11 cellular contexts compared by ENCODE assay signal in the genomic region with DNA sequence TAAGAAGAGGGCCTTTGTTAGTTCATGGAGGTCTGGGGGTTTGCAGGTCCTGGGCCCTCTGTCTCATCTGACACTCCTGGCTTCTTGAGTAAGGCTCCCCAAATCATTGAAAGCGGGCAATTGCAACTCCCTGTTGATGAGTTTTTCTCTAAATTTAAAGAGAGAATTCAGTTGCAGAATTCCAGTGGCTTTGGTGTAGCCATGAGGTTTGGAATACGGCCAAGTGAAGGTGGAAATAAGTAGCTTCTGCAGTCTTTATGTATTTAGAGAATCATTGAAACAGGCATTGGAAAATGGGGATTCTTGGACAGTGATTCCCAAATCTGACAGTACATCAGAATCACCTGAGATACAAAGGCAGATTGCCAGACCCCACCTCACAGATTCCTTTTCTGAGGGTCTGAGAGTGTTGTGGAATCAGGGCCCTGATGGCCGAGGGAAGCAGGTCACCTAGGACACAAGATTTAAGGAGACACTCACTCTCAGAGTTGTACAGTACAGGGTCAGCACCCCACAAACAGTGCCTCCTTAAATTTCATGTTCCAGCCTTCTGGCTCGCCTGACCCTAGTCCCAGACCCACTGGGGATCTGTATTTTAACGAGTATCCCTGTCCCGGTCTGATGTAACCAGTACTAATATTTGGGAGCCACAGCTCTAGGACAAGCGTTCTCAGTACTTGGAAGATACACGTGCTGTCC. TPM values are rescaled to one million over a fixed set of nuclear protein-coding genes. Genes with fewer than 3 reads are reported as not detected.
DNase-seq lines count a peak whose midpoint lies in the region; ATAC-seq and TF ChIP-seq lines count a peak whose summit lies in the region.
"Had no signal": no experiment of that assay in that cellular context is flagged by ENCODE, and none has a peak within 500 bp of the region (broad histone marks: within the 10 kb centered on the region; RNA-seq: fewer than 3 reads in every experiment).

No MANE protein-coding gene starts in this region.

- H3K4me1 ChIP-seq in PC-3 (ENCODE audit: insufficient read depth, low read length) = peaks cover 40% of the 10 kb centered on the region

- H3K27me3 ChIP-seq in PC-3 (ENCODE audit: low read length) = no peaks in the 10 kb centered on the region

- H3K27ac Mint-ChIP-seq in dendritic cell treated with granulocyte-macrophage colony-stimulating factor and Interleukin-4, amounts not matched to agents 40 ng/mL and 50 ng/mL, for 4 days = peak overlapping the region; percentile 88
- peak overlapping the region; percentile 14 for H3K27ac Mint-ChIP-seq in mesothelial cell of epicardium

- H3K9me2 ChIP-seq in PC-3 (replicated peaks; ENCODE audit: low read length) = no peaks in the 10 kb centered on the region

- no peaks in the 10 kb centered on the region for H3K79me2 ChIP-seq in PC-3 (ENCODE audit: low read length)

- H4K20me1 ChIP-seq in PC-3 (ENCODE audit: low read length) = no peaks in the 10 kb centered on the region

- no peak overlapping the region for H3K4me2 ChIP-seq in PC-3 (ENCODE audit: low read length)

- no peaks in the 10 kb centered on the region for H3K27me3 Mint-ChIP-seq in dendritic cell treated with granulocyte-macrophage colony-stimulating factor and Interleukin-4, amounts not matched to agents 40 ng/mL and 50 ng/mL, for 4 days
- no peaks in the 10 kb centered on the region for H3K27me3 Mint-ChIP-seq in mesothelial cell of epicardium (ENCODE audit: low read depth)

- no peak overlapping the region for H3K4me3 ChIP-seq in PC-3 (ENCODE audit: low read length)

- H3F3A ChIP-seq in PC-3 (ENCODE audit: low read length, unreplicated experiment) = no peaks in the 10 kb centered on the region

- no TSS peak for BruUV-seq in PC-3 (replicated peaks; lab: Mats Ljungman, UMichigan)

- DNase-seq in PC-3 = peak; percentile 19
- DNase-seq in mesothelial cell of epicardium (ENCODE audit: low spot score in 2 of 2, unreplicated experiment in 2 of 2) = no peak
- DNase-seq in SHP77 (lab: John Stamatoyannopoulos, UW) = no peak
- DNase-seq in activated CD4-positive, CD25-positive, alpha-beta regulatory T cell (lab: John Stamatoyannopoulos, UW) = no peak
- no peak for DNase-seq in NCI-H774 (lab: John Stamatoyannopoulos, UW)
- DNase-seq: small intestine; stimulated activated CD8-positive, alpha-beta memory T cell treated with anti-CD3 and anti-CD28 coated beads, Interleukin-4, amount 100 ng/mL, for 48 hours; T-helper 9 cell had no signal

- ATAC-seq in PC-3 (no peak), HG03571 (IDR thresholded peaks at IDR 0.05; ENCODE audit: unreplicated experiment) (no peak)

- no peak overlapping the region for H3K4me3 Mint-ChIP-seq in dendritic cell treated with granulocyte-macrophage colony-stimulating factor and Interleukin-4, amounts not matched to agents 40 ng/mL and 50 ng/mL, for 4 days
- no peak overlapping the region for H3K4me3 Mint-ChIP-seq in mesothelial cell of epicardium

- POLR2A ChIA-PET in PC-3 (lab: Charles Lee; ENCODE audit: unreplicated experiment) = interaction anchor here (0.6 kb wide), 1 partner anchor 737 kb away, joined by 3 read pairs; no protein-coding TSS in a partner anchor

- CTCF ChIA-PET in PC-3 (lab: Charles Lee) = no interaction called here

- no peaks in the 10 kb centered on the region for H3K9me3 Mint-ChIP-seq in dendritic cell treated with granulocyte-macrophage colony-stimulating factor and Interleukin-4, amounts not matched to agents 40 ng/mL and 50 ng/mL, for 4 days
- no peaks in the 10 kb centered on the region for H3K9me3 Mint-ChIP-seq in mesothelial cell of epicardium

- peaks cover 19% of the 10 kb centered on the region for H3K36me3 Mint-ChIP-seq in dendritic cell treated with granulocyte-macrophage colony-stimulating factor and Interleukin-4, amounts not matched to agents 40 ng/mL and 50 ng/mL, for 4 days (ENCODE audit: low read depth)
- no peaks in the 10 kb centered on the region for H3K36me3 Mint-ChIP-seq in mesothelial cell of epicardium

- intact Hi-C loops in PC-3 (cut with micrococcal nuclease) = no loop called here
- intact Hi-C loops in dendritic cell treated with granulocyte-macrophage colony-stimulating factor and Interleukin-4, amounts not matched to agents 40 ng/mL and 50 ng/mL, for 4 days (cut with micrococcal nuclease) = no loop called here

- H3K36me3 ChIP-seq in PC-3 (ENCODE audit: low read depth, low read length) = no peaks in the 10 kb centered on the region

- no peak overlapping the region for H3K27ac ChIP-seq in PC-3 (ENCODE audit: low read length)
- H3K27ac ChIP-seq in temporal lobe (ENCODE audit: low read depth, low read length) = peak overlapping the region; percentile 99

- H3K4me1 Mint-ChIP-seq in dendritic cell treated with granulocyte-macrophage colony-stimulating factor and Interleukin-4, amounts not matched to agents 40 ng/mL and 50 ng/mL, for 4 days (ENCODE audit: low read depth) = peaks cover 90% of the 10 kb centered on the region
- peaks cover 76% of the 10 kb centered on the region for H3K4me1 Mint-ChIP-seq in mesothelial cell of epicardium

- no peak for TF ChIP-seq CTCF in PC-3 (conservative IDR thresholded peaks at IDR 0.05; ENCODE audit: low read depth, low read length)
- TF ChIP-seq CTCF in mesothelial cell of epicardium (IDR thresholded peaks at IDR 0.05; ENCODE audit: unreplicated experiment) = no peak

- H3K9me3 ChIP-seq in PC-3 (ENCODE audit: low read length) = no peaks in the 10 kb centered on the region

- no peak overlapping the region for H2AFZ ChIP-seq in PC-3 (ENCODE audit: low read length)

- no peak overlapping the region for H3K9ac ChIP-seq in PC-3 (ENCODE audit: low read length)

RNA-seq across cellular contexts. Expression of gene YPEL2, which starts 37.7 kb away (rescaled TPM):
- total RNA-seq in PC-3 (2014; rRNA removed) = 0.47 and 1.1 TPM in 2 replicates
- 7.5 to 9.9 TPM (median 8.7 TPM) in 3 replicates for total RNA-seq in mesothelial cell of epicardium
- total RNA-seq in temporal lobe = 7.4 TPM
